23 cellular contexts compared by ENCODE assay signal in the genomic region with DNA sequence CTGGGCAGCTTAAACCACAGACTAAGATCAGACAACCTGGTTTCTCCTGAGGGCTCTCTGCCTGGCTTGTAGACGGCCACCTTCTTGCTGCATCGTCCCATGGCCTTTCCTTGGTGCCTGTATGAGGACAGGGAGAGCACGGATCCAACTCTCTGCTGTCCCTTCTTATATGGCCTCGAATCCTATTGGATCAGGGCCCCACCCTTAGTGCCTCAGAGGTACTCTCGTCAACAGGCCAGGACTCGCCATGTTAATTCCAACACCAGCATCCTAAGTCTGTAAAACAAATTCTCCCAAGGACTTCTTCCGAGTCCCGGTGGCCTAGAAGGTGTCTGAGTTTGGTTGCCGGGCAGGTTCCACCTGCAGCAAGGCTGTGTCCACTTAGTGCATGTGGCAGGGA. TPM values are rescaled to one million over a fixed set of nuclear protein-coding genes. Genes with fewer than 3 reads are reported as not detected.
DNase-seq lines count a peak whose midpoint lies in the region; ATAC-seq and TF ChIP-seq lines count a peak whose summit lies in the region.
"Had no signal": no experiment of that assay in that cellular context is flagged by ENCODE, and none has a peak within 500 bp of the region (broad histone marks: within the 10 kb centered on the region; RNA-seq: fewer than 3 reads in every experiment).

No MANE protein-coding gene starts in this region.

- H3K4me1 Mint-ChIP-seq in MCF 10A (ENCODE audit: insufficient read depth, unreplicated experiment) (no peaks in the 10 kb centered on the region), chondrocyte (ENCODE audit: low read depth) (no peaks in the 10 kb centered on the region)
- H3K4me1 Mint-ChIP-seq: CD14-positive monocyte; CD8-positive, alpha-beta memory T cell had no signal

- 84% methylated on average over 9 of the region's 9 CpGs for WGBS in mammary epithelial cell (ENCODE audit: low coverage, missing lambda C conversion rate)
- 80 to 91% (median 85%) methylated on average over 9 of the region's 9 CpGs for WGBS in spleen, 5 donors

- H3K36me3 ChIP-seq in mammary epithelial cell (ENCODE audit: insufficient read depth, low read length) (no peaks in the 10 kb centered on the region), lower lobe of right lung (no peaks in the 10 kb centered on the region), spleen (no peaks in the 10 kb centered on the region), Peyer's patch (no peaks in the 10 kb centered on the region)
- H3K36me3 ChIP-seq: BE2C; BLaER1 treated with 17β-estradiol and CSF1 and Interleukin-3, amounts not matched to agents 10 nM and 100 nM had no signal

- no peaks in the 10 kb centered on the region for H3K36me3 Mint-ChIP-seq in MCF 10A (ENCODE audit: insufficient read depth, unreplicated experiment)
- no peaks in the 10 kb centered on the region for H3K36me3 Mint-ChIP-seq in chondrocyte (ENCODE audit: low read depth)
- H3K36me3 Mint-ChIP-seq: CD14-positive monocyte; CD8-positive, alpha-beta memory T cell had no signal

- H3K9ac ChIP-seq in mammary epithelial cell (ENCODE audit: insufficient read depth, low read length) = no peak overlapping the region
- H3K9ac ChIP-seq: BLaER1 treated with 17β-estradiol and CSF1 and Interleukin-3, amounts not matched to agents 10 nM and 100 nM; GM23248 had no signal

- intact Hi-C loops in mammary epithelial cell (cut with micrococcal nuclease) (no loop called here), MCF 10A (cut with micrococcal nuclease) (no loop called here), lower lobe of right lung (cut with DNase I) (no loop called here), spleen (cut with DNase I; ENCODE audit: low total_unique reads) (no loop called here)

- H3K4me1 ChIP-seq in mammary epithelial cell (ENCODE audit: insufficient read depth, low read length) (peaks cover 5% of the 10 kb centered on the region), lower lobe of right lung (no peaks in the 10 kb centered on the region), spleen (no peaks in the 10 kb centered on the region), Peyer's patch (no peaks in the 10 kb centered on the region)
- H3K4me1 ChIP-seq: A549, BE2C had no signal

- POLR2A ChIA-PET in MCF 10A (lab: Yijun Ruan, JAX) = no interaction called here

- H3K27ac Mint-ChIP-seq in MCF 10A (ENCODE audit: low read depth, unreplicated experiment) = no peak overlapping the region
- no peak overlapping the region for H3K27ac Mint-ChIP-seq in chondrocyte (ENCODE audit: unreplicated experiment)
- H3K27ac Mint-ChIP-seq: CD14-positive monocyte; CD4-positive, alpha-beta T cell had no signal

- peak; percentile 13 for DNase-seq in mammary epithelial cell
- DNase-seq in MCF 10A (ENCODE audit: unreplicated experiment) = no peak
- DNase-seq in chondrocyte (ENCODE audit: low spot score) = peak; percentile 47
- DNase-seq in lower lobe of right lung = peak; percentile 15
- DNase-seq in spleen = peak; percentile 24
- no peak for DNase-seq in Peyer's patch
- DNase-seq in GM19240 (ENCODE audit: insufficient read length, low spot score) = no peak
- DNase-seq: 8988T; ACHN; AML-193; BE2C; CD4-positive, alpha-beta T cell; CD8-positive, alpha-beta memory T cell; DMS53; DMS79 treated with DMSO at 0.1 percent for 48 hours; GF-D8; GM23248; H7; HCEC 1CT had no signal

- CTCF ChIA-PET in mammary epithelial cell (lab: Charles Lee; ENCODE audit: low non-redundant PET) (no interaction called here), MCF 10A (lab: Yijun Ruan, JAX) (interaction anchor here (0.6 kb wide), 1 partner anchor 72 kb away, joined by 3 read pairs; no protein-coding TSS in a partner anchor)

- H3K27ac ChIP-seq in mammary epithelial cell (ENCODE audit: insufficient read depth, low read depth, low read length) (no peak overlapping the region), lower lobe of right lung (no peak overlapping the region), spleen (no peak overlapping the region), Peyer's patch (no peak overlapping the region)
- H3K27ac ChIP-seq: A549; BLaER1 treated with 17β-estradiol and CSF1 and Interleukin-3, amounts not matched to agents 10 nM and 100 nM; GM23248 had no signal

- H3K9me3 ChIP-seq in mammary epithelial cell (replicated peaks; ENCODE audit: insufficient read depth, low read length) (no peaks in the 10 kb centered on the region), lower lobe of right lung (no peaks in the 10 kb centered on the region), spleen (no peaks in the 10 kb centered on the region), Peyer's patch (no peaks in the 10 kb centered on the region)
- H3K9me3 ChIP-seq: A549; BE2C; BLaER1 treated with 17β-estradiol and CSF1 and Interleukin-3, amounts not matched to agents 10 nM and 100 nM had no signal

- H3K27me3 ChIP-seq in mammary epithelial cell (ENCODE audit: insufficient read depth, low read length) (no peaks in the 10 kb centered on the region), lower lobe of right lung (ENCODE audit: low read depth) (no peaks in the 10 kb centered on the region), spleen (replicated peaks in 1 of 7) (peaks cover 0 to 6% (median 0%) of the 10 kb centered on the region in 7 donors), Peyer's patch (no peaks in the 10 kb centered on the region)
- H3K27me3 ChIP-seq: BE2C; BLaER1 treated with 17β-estradiol and CSF1 and Interleukin-3, amounts not matched to agents 10 nM and 100 nM had no signal

- H3K27me3 Mint-ChIP-seq in MCF 10A (ENCODE audit: insufficient read depth, unreplicated experiment) = no peaks in the 10 kb centered on the region
- H3K27me3 Mint-ChIP-seq in chondrocyte (ENCODE audit: low read depth) = no peaks in the 10 kb centered on the region
- H3K27me3 Mint-ChIP-seq: CD4-positive, alpha-beta T cell had no signal

- in situ Hi-C loops in mammary epithelial cell (cut with MboI; ENCODE audit: low sequenced_read_pairs in 2 of 2) = no loop called here

- no peak overlapping the region for H2AFZ ChIP-seq in mammary epithelial cell (ENCODE audit: low read depth, low read length)
- H2AFZ ChIP-seq: GM23248 had no signal

- H3K4me3 Mint-ChIP-seq in MCF 10A (ENCODE audit: unreplicated experiment) (no peak overlapping the region), chondrocyte (ENCODE audit: unreplicated experiment) (no peak overlapping the region)
- H3K4me3 Mint-ChIP-seq: CD14-positive monocyte; CD4-positive, alpha-beta T cell; CD8-positive, alpha-beta memory T cell had no signal

- no TSS peak for BruUV-seq in mammary epithelial cell (replicated peaks; lab: Mats Ljungman, UMichigan)
- BruUV-seq in MCF 10A (replicated peaks; lab: Mats Ljungman, UMichigan) = no TSS peak

- TF ChIP-seq POLR2A in spleen (IDR thresholded peaks at IDR 0.05) = no peak
- no peak for TF ChIP-seq POLR2A in Peyer's patch (IDR thresholded peaks at IDR 0.05)

- H3K4me2 ChIP-seq in mammary epithelial cell (ENCODE audit: insufficient read depth, low read depth, low read length) = no peak overlapping the region
- H3K4me2 ChIP-seq: A549; BLaER1 treated with 17β-estradiol and CSF1 and Interleukin-3, amounts not matched to agents 10 nM and 100 nM had no signal

- dilution Hi-C loops in mammary epithelial cell (cut with HindIII; ENCODE audit: low sequenced_read_pairs) = no loop called here

- TF ChIP-seq CTCF in mammary epithelial cell (conservative IDR thresholded peaks at IDR 0.05 in 1 of 2, IDR thresholded peaks at IDR 0.05 in 1 of 2; ENCODE audit: extremely low read depth in 1 of 2, insufficient read depth in 1 of 2, low read depth in 1 of 2, low read length in 2 of 2) = no peak
- TF ChIP-seq CTCF in MCF 10A (IDR thresholded peaks at IDR 0.05; ENCODE audit: unreplicated experiment) = no peak
- no peak for TF ChIP-seq CTCF in chondrocyte (IDR thresholded peaks at IDR 0.05)
- TF ChIP-seq CTCF in lower lobe of right lung (IDR thresholded peaks at IDR 0.05) = no peak
- TF ChIP-seq CTCF in spleen (IDR thresholded peaks at IDR 0.05 in 8 of 11, conservative IDR thresholded peaks at IDR 0.05 in 3 of 11) = no peak
- TF ChIP-seq CTCF in Peyer's patch (IDR thresholded peaks at IDR 0.05) = no peak

- no peaks in the 10 kb centered on the region for H4K20me1 ChIP-seq in mammary epithelial cell (ENCODE audit: insufficient read depth, low read length)

- H3K79me2 ChIP-seq in mammary epithelial cell (ENCODE audit: insufficient read depth, low read length) = no peaks in the 10 kb centered on the region

- H3K4me3 ChIP-seq in mammary epithelial cell (replicated peaks in 1 of 3; ENCODE audit: insufficient read depth in 1 of 3, low read depth in 2 of 3, low read length in 3 of 3) (no peak overlapping the region), lower lobe of right lung (no peak overlapping the region), spleen (no peak overlapping the region), Peyer's patch (no peak overlapping the region)
- H3K4me3 ChIP-seq: A549; BLaER1 treated with 17β-estradiol and CSF1 and Interleukin-3, amounts not matched to agents 10 nM and 100 nM; GM23248 had no signal

- ATAC-seq in lower lobe of right lung = no peak
- ATAC-seq: A549 had no signal

- H3K9me3 Mint-ChIP-seq in MCF 10A (ENCODE audit: unreplicated experiment) (no peaks in the 10 kb centered on the region), chondrocyte (ENCODE audit: low read depth) (no peaks in the 10 kb centered on the region)
- H3K9me3 Mint-ChIP-seq: CD4-positive, alpha-beta T cell had no signal

RNA-seq across cellular contexts. Expression of a gene that starts 40.2 kb away (rescaled TPM):
- total RNA-seq in mammary epithelial cell = under 1 TPM in 1 of 2 donors, not detected in 1; under 0.01 TPM
- 0.01 TPM for polyA plus RNA-seq in mammary epithelial cell
- not detected for polyA minus RNA-seq in mammary epithelial cell
- 0.19 and 0.47 TPM in 2 replicates for total RNA-seq in MCF 10A (2022)
- not detected in 3 replicates for total RNA-seq in chondrocyte
- 1.7 TPM for total RNA-seq in lower lobe of right lung
- total RNA-seq in spleen = 1 to 10 TPM in 2 of 7 donors, under 1 TPM in 2, not detected in 3; 0.23 to 9.2 (median 0.93) TPM
- under 1 TPM; 0.45 to 0.70 (median 0.54) TPM for polyA plus RNA-seq in spleen
- 10 to 100 TPM in 1 of 4 donors, under 1 TPM in 2, not detected in 1; 0.47 to 37.1 (median 0.54) TPM for total RNA-seq in Peyer's patch
- total RNA-seq: CD4-positive, alpha-beta T cell; G401; GM23248 had no signal
- polyA plus RNA-seq: CD14-positive monocyte had no signal

RNA-seq across cellular contexts. Expression of a gene that starts 51.0 kb away (rescaled TPM):
- 100 to 1,000 TPM; 168 to 256 TPM for total RNA-seq in mammary epithelial cell
- 270 TPM for polyA plus RNA-seq in mammary epithelial cell
- 139 TPM for polyA minus RNA-seq in mammary epithelial cell
- total RNA-seq in MCF 10A (2022) = 254 and 339 TPM in 2 replicates
- 196 to 412 TPM (median 198 TPM) in 3 replicates for total RNA-seq in chondrocyte
- 167 TPM for total RNA-seq in lower lobe of right lung
- 100 to 1,000 TPM; 100 to 164 (median 131) TPM for total RNA-seq in spleen
- 10 to 100 TPM; 29.7 to 60.5 (median 56.0) TPM for polyA plus RNA-seq in spleen
- 10 to 100 TPM; 63.7 to 91.1 (median 77.9) TPM for total RNA-seq in Peyer's patch

Comparison
In these comparisons a context has a peak if more than half of its experiments do, and no peak if none do; other contexts are left out.
1. DNase-seq: peak in mammary epithelial cell (single experiment), chondrocyte (single experiment), lower lobe of right lung (single experiment) and spleen (single experiment); none in MCF 10A (single experiment), Peyer's patch (0 of 3) and GM19240 (single experiment).